ENCODE assay signal across 36 cellular contexts in genomic region chr19:18754501-18754900, GRCh38. TPM values are rescaled to one million over a fixed set of nuclear protein-coding genes. Genes with fewer than 3 reads are reported as not detected.
"Had no signal": no experiment of that assay in that cellular context is flagged by ENCODE, and none has a peak within 500 bp of the region (broad histone marks: within the 10 kb centered on the region; RNA-seq: fewer than 3 reads in every experiment).

No MANE protein-coding gene starts in this region.

- H3K4me3 ChIP-seq: adrenal gland, ascending aorta, body of pancreas, breast epithelium, cardiac muscle cell had no signal

- H3K9me3 ChIP-seq: adrenal gland, ascending aorta, body of pancreas, breast epithelium had no signal

- DNase-seq: activated effector memory CD4-positive, alpha-beta T cell treated with anti-CD3 and anti-CD28 coated beads, Interleukin-2, amount 50 U/mL, for 16 hours; activated effector memory CD4-positive, alpha-beta T cell treated with Interleukin-2 at 50 U/mL for 16 hours; activated gamma-delta T cell; activated gamma-delta T cell treated with Interleukin-2 at 50 U/mL for 16 hours; activated naive CD4-positive, alpha-beta T cell; activated naive CD4-positive, alpha-beta T cell treated with anti-CD3 and anti-CD28 coated beads for 36 hours; activated naive CD4-positive, alpha-beta T cell treated with anti-CD3 and anti-CD28 coated beads, Interleukin-2, amount 10 ng/mL, durations not matched to agents 7 days and 5 days; activated naive CD4-positive, alpha-beta T cell treated with anti-CD3 and anti-CD28 coated beads, Interleukin-2, amount 50 U/mL, for 16 hours; activated naive CD4-positive, alpha-beta T cell treated with Interleukin-2 at 50 U/mL for 16 hours; activated naive CD8-positive, alpha-beta T cell treated with anti-CD3 and anti-CD28 coated beads for 36 hours; activated naive CD8-positive, alpha-beta T cell treated with anti-CD3 and anti-CD28 coated beads, Interleukin-2, amount 10 ng/mL, durations not matched to agents 7 days and 5 days; activated naive CD8-positive, alpha-beta T cell treated with anti-CD3 and anti-CD28 coated beads, Interleukin-2, amount 50 U/mL, for 24 hours; activated T-cell treated with anti-CD3 and anti-CD28 coated beads for 4 hours; activated T-cell treated with anti-CD3 and anti-CD28 coated beads, Interleukin-2, amount 50 U/mL, for 1 hour; activated T-cell treated with anti-CD3 and anti-CD28 coated beads, Interleukin-2, amount 50 U/mL, for 24 hours; activated T-cell treated with anti-CD3 and anti-CD28 coated beads, Interleukin-2, amount 50 U/mL, for 4 hours; activated T-cell treated with anti-CD3 and anti-CD28 coated beads, Interleukin-2, amount 50 U/mL, for 48 hours; activated T-cell treated with anti-CD3 and anti-CD28 coated beads, Interleukin-2, amount 50 U/mL, for 72 hours; adrenal gland; amniotic stem cell; amygdala; anterior cingulate cortex; aorta; body of pancreas; brain microvascular endothelial cell; central memory CD4-positive, alpha-beta T cell; cerebellar nuclear complex had no signal

- H3K36me3 ChIP-seq: brain microvascular endothelial cell, breast epithelium had no signal

- H3K4me1 ChIP-seq: adrenal gland, ascending aorta, body of pancreas, breast epithelium had no signal

- H3K27ac ChIP-seq: adrenal gland, ascending aorta, body of pancreas, brain microvascular endothelial cell, breast epithelium, cardiac muscle cell had no signal

- H3K27me3 ChIP-seq: adrenal gland, ascending aorta, body of pancreas, brain microvascular endothelial cell, breast epithelium, cardiac muscle cell had no signal

RNA-seq across cellular contexts. Expression of gene COMP, which starts 36.6 kb away (rescaled TPM):
- total RNA-seq: activated naive CD4-positive, alpha-beta T cell treated with anti-CD3 and anti-CD28 coated beads for 36 hours; activated naive CD4-positive, alpha-beta T cell treated with anti-CD3 and anti-CD28 coated beads, Interleukin-2, amount 50 U/mL, for 72 hours; activated naive CD8-positive, alpha-beta T cell treated with anti-CD3 and anti-CD28 coated beads for 36 hours; activated naive CD8-positive, alpha-beta T cell treated with anti-CD3 and anti-CD28 coated beads, Interleukin-2, amount 10 ng/mL, durations not matched to agents 7 days and 5 days; activated T-cell treated with anti-CD3 and anti-CD28 coated beads, Interleukin-2, amount 50 U/mL, for 4 hours; activated T-cell treated with anti-CD3 and anti-CD28 coated beads, Interleukin-2, amount 50 U/mL, for 72 hours; activated T-helper 1 cell treated with anti-CD3 and anti-CD28 coated beads, Interleukin-12 subunit alpha, Interleukin-12 subunit beta, Interleukin-2, Interleukin-4 antibody, amounts not matched to agents 30 ng/mL and 10 ng/mL and 1 ng/mL, durations not matched to agents 14 hours and 24 hours and 36 hours; activated T-helper 17 cell treated with anti-CD3 and anti-CD28 coated beads, Interleukin-2, amount 50 U/mL, for 72 hours; activated T-helper 2 cell treated with anti-CD3 and anti-CD28 coated beads, Interferon-gamma antibody, Interleukin-2, Interleukin-4, amounts not matched to agents 10 μg/mL and 5 μg/mL and 100 μg/mL, durations not matched to agents 14 hours and 24 hours and 36 hours; bronchial epithelial cell; cerebellum had no signal
